ENCODE assay signal across 1 cellular context in the genomic region with DNA sequence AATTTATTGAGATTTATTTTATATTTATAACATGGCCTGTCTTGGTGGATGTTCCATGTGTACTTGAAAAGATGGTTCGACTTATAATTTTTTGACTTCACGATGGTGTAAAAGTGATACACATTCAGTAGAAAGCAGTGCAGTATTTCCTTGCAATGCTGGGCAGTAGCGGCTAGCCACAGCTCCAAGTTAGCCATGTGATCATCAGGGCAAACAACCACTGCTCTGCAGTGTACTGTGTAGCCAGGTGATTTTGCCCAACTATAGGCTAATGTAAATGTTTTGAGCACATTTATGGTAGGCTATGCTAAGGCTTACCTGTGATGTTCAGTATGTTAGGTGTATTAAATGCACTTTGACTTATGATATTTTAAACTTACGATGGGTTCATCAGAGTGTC.
TF ChIP-seq lines count a peak whose summit lies in the region.

No MANE protein-coding gene starts in this region.

TF ChIP-seq in HepG2, 621 proteins besides CTCF, POLR2A, EP300 and RAD21:
- TF ChIP-seq KMT2B (CRISPR knock-in tag; IDR thresholded peaks at IDR 0.05) (no peak), ARNTL (CRISPR knock-in tag; IDR thresholded peaks at IDR 0.05) (no peak), ZNF235 (CRISPR knock-in tag; IDR thresholded peaks at IDR 0.05; ENCODE audit: borderline replicate concordance) (no peak), ZNF619 (CRISPR knock-in tag; IDR thresholded peaks at IDR 0.05) (no peak), HNRNPLL (IDR thresholded peaks at IDR 0.05; ENCODE audit: low read depth, low read length, poor library complexity, severe bottlenecking) (no peak), FOXP1 (IDR thresholded peaks at IDR 0.05) (no peak), FOXP1 (CRISPR knock-in tag; IDR thresholded peaks at IDR 0.05) (no peak), AGO1 (IDR thresholded peaks at IDR 0.05; ENCODE audit: low read depth, low read length, poor library complexity, severe bottlenecking) (no peak), ESRRA (CRISPR knock-in tag; IDR thresholded peaks at IDR 0.05; ENCODE audit: low read depth) (no peak), LCORL (IDR thresholded peaks at IDR 0.05) (no peak), LCORL (CRISPR knock-in tag; IDR thresholded peaks at IDR 0.05) (no peak), SALL2 (CRISPR knock-in tag; IDR thresholded peaks at IDR 0.05) (no peak), IRF2 (CRISPR knock-in tag; IDR thresholded peaks at IDR 0.05) (no peak), FOXA3 (CRISPR knock-in tag; IDR thresholded peaks at IDR 0.05) (no peak), ZNF614 (CRISPR knock-in tag; IDR thresholded peaks at IDR 0.05; ENCODE audit: borderline replicate concordance) (no peak), ZNF253 (CRISPR knock-in tag; IDR thresholded peaks at IDR 0.05; ENCODE audit: borderline replicate concordance) (no peak), ZMAT3 (CRISPR knock-in tag; conservative IDR thresholded peaks at IDR 0.05) (no peak)
- TF ChIP-seq, protein P1, sequence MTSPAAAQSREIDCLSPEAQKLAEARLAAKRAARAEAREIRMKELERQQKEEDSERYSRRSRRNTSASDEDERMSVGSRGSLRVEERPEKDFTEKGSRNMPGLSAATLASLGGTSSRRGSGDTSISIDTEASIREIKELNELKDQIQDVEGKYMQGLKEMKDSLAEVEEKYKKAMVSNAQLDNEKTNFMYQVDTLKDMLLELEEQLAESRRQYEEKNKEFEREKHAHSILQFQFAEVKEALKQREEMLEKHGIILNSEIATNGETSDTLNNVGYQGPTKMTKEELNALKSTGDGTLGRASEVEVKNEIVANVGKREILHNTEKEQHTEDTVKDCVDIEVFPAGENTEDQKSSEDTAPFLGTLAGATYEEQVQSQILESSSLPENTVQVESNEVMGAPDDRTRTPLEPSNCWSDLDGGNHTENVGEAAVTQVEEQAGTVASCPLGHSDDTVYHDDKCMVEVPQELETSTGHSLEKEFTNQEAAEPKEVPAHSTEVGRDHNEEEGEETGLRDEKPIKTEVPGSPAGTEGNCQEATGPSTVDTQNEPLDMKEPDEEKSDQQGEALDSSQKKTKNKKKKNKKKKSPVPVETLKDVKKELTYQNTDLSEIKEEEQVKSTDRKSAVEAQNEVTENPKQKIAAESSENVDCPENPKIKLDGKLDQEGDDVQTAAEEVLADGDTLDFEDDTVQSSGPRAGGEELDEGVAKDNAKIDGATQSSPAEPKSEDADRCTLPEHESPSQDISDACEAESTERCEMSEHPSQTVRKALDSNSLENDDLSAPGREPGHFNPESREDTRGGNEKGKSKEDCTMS (CRISPR knock-in tag; conservative IDR thresholded peaks at IDR 0.05), result no peak
